In the genomic region with DNA sequence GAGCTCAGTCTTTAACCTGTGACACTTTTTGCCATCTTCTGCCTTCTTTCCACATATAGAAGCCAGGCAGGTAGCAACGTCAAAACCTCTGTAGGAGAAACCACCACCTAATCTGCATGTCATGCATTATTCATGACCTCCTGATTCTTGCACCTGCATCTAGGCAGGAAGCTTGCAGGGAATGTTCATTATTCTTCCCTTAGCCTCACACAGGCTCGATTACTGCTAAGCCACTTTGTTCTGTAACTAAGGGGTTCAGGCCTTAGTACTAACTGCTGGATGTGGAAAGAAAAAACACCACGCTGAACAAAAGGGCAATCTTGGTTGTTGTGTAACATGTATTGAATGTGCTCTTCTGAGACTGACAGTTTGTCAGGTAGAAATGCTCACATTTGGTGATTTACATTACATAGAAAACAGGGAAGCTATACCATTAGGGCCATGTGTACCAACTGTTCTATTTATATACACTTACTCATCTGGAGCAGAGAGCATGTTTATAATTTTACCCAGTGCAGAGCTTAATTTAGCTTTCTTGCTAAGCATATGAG, we compare ENCODE assay signal across 1 cellular context.
TF ChIP-seq lines count a peak whose summit lies in the region.

No MANE protein-coding gene starts in this region.

TF ChIP-seq in H1, 55 proteins besides CTCF, POLR2A, EP300 and RAD21 (continued from another document):
- TF ChIP-seq, protein P1, sequence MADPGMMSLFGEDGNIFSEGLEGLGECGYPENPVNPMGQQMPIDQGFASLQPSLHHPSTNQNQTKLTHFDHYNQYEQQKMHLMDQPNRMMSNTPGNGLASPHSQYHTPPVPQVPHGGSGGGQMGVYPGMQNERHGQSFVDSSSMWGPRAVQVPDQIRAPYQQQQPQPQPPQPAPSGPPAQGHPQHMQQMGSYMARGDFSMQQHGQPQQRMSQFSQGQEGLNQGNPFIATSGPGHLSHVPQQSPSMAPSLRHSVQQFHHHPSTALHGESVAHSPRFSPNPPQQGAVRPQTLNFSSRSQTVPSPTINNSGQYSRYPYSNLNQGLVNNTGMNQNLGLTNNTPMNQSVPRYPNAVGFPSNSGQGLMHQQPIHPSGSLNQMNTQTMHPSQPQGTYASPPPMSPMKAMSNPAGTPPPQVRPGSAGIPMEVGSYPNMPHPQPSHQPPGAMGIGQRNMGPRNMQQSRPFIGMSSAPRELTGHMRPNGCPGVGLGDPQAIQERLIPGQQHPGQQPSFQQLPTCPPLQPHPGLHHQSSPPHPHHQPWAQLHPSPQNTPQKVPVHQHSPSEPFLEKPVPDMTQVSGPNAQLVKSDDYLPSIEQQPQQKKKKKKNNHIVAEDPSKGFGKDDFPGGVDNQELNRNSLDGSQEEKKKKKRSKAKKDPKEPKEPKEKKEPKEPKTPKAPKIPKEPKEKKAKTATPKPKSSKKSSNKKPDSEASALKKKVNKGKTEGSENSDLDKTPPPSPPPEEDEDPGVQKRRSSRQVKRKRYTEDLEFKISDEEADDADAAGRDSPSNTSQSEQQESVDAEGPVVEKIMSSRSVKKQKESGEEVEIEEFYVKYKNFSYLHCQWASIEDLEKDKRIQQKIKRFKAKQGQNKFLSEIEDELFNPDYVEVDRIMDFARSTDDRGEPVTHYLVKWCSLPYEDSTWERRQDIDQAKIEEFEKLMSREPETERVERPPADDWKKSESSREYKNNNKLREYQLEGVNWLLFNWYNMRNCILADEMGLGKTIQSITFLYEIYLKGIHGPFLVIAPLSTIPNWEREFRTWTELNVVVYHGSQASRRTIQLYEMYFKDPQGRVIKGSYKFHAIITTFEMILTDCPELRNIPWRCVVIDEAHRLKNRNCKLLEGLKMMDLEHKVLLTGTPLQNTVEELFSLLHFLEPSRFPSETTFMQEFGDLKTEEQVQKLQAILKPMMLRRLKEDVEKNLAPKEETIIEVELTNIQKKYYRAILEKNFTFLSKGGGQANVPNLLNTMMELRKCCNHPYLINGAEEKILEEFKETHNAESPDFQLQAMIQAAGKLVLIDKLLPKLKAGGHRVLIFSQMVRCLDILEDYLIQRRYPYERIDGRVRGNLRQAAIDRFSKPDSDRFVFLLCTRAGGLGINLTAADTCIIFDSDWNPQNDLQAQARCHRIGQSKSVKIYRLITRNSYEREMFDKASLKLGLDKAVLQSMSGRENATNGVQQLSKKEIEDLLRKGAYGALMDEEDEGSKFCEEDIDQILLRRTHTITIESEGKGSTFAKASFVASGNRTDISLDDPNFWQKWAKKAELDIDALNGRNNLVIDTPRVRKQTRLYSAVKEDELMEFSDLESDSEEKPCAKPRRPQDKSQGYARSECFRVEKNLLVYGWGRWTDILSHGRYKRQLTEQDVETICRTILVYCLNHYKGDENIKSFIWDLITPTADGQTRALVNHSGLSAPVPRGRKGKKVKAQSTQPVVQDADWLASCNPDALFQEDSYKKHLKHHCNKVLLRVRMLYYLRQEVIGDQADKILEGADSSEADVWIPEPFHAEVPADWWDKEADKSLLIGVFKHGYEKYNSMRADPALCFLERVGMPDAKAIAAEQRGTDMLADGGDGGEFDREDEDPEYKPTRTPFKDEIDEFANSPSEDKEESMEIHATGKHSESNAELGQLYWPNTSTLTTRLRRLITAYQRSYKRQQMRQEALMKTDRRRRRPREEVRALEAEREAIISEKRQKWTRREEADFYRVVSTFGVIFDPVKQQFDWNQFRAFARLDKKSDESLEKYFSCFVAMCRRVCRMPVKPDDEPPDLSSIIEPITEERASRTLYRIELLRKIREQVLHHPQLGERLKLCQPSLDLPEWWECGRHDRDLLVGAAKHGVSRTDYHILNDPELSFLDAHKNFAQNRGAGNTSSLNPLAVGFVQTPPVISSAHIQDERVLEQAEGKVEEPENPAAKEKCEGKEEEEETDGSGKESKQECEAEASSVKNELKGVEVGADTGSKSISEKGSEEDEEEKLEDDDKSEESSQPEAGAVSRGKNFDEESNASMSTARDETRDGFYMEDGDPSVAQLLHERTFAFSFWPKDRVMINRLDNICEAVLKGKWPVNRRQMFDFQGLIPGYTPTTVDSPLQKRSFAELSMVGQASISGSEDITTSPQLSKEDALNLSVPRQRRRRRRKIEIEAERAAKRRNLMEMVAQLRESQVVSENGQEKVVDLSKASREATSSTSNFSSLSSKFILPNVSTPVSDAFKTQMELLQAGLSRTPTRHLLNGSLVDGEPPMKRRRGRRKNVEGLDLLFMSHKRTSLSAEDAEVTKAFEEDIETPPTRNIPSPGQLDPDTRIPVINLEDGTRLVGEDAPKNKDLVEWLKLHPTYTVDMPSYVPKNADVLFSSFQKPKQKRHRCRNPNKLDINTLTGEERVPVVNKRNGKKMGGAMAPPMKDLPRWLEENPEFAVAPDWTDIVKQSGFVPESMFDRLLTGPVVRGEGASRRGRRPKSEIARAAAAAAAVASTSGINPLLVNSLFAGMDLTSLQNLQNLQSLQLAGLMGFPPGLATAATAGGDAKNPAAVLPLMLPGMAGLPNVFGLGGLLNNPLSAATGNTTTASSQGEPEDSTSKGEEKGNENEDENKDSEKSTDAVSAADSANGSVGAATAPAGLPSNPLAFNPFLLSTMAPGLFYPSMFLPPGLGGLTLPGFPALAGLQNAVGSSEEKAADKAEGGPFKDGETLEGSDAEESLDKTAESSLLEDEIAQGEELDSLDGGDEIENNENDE (IDR thresholded peaks at IDR 0.05; ENCODE audit: insufficient replicate concordance, low read length): peak; percentile 73
- TF ChIP-seq BRCA1 (IDR thresholded peaks at IDR 0.05; ENCODE audit: low read depth, low read length) (no peak), SP1 (IDR thresholded peaks at IDR 0.05; ENCODE audit: low read depth, low read length) (peak; percentile 54; the same call in 1 of the 2 replicates)
